ENCODE assay signal across 1 cellular context in the genomic region with DNA sequence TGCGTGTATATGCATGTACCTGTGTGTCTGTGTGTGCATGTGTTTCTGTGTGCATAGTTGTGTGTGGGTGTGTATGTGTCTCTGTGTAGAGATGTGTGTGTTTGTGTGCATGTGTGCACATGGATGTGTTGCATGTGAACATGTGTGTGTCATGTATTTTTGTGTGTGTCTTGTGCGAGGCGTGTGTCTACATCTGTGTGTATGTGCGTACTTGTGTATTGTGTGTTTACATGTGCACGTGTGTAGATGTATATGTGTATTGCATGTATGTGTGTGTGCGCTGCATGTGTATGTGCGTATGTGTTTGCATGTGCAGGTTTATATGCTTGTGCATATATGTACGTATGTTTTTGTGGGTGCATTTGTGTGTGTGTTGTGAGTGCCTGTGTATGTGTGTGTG.
A peak's percentile ranks its signal among the peaks of the same experiment; 100 is the strongest.
TF ChIP-seq lines count a peak whose summit lies in the region.

No MANE protein-coding gene starts in this region.

TF ChIP-seq in K562, 482 proteins besides CTCF, POLR2A, EP300 and RAD21 (continues in another document):
- TF ChIP-seq, protein P1, sequence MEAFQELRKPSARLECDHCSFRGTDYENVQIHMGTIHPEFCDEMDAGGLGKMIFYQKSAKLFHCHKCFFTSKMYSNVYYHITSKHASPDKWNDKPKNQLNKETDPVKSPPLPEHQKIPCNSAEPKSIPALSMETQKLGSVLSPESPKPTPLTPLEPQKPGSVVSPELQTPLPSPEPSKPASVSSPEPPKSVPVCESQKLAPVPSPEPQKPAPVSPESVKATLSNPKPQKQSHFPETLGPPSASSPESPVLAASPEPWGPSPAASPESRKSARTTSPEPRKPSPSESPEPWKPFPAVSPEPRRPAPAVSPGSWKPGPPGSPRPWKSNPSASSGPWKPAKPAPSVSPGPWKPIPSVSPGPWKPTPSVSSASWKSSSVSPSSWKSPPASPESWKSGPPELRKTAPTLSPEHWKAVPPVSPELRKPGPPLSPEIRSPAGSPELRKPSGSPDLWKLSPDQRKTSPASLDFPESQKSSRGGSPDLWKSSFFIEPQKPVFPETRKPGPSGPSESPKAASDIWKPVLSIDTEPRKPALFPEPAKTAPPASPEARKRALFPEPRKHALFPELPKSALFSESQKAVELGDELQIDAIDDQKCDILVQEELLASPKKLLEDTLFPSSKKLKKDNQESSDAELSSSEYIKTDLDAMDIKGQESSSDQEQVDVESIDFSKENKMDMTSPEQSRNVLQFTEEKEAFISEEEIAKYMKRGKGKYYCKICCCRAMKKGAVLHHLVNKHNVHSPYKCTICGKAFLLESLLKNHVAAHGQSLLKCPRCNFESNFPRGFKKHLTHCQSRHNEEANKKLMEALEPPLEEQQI (IDR thresholded peaks at IDR 0.05) = no peak
- no peak for TF ChIP-seq ZNF717 (CRISPR knock-in tag; IDR thresholded peaks at IDR 0.05)
- TF ChIP-seq, protein P2, sequence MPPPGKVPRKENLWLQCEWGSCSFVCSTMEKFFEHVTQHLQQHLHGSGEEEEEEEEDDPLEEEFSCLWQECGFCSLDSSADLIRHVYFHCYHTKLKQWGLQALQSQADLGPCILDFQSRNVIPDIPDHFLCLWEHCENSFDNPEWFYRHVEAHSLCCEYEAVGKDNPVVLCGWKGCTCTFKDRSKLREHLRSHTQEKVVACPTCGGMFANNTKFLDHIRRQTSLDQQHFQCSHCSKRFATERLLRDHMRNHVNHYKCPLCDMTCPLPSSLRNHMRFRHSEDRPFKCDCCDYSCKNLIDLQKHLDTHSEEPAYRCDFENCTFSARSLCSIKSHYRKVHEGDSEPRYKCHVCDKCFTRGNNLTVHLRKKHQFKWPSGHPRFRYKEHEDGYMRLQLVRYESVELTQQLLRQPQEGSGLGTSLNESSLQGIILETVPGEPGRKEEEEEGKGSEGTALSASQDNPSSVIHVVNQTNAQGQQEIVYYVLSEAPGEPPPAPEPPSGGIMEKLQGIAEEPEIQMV (tag; conservative IDR thresholded peaks at IDR 0.05; ENCODE audit: low read depth) = no peak
- TF ChIP-seq CBFB (CRISPR knock-in tag; IDR thresholded peaks at IDR 0.05) = no peak
- no peak for TF ChIP-seq ASH1L (IDR thresholded peaks at IDR 0.05; ENCODE audit: borderline replicate concordance, low read depth, partially characterized antibody)
- no peak for TF ChIP-seq ZFP1 (CRISPR knock-in tag; IDR thresholded peaks at IDR 0.05)
- TF ChIP-seq MTF1 (CRISPR knock-in tag; IDR thresholded peaks at IDR 0.05; ENCODE audit: borderline replicate concordance) = no peak
- peak; percentile 89 for TF ChIP-seq THRAP3 (IDR thresholded peaks at IDR 0.05; ENCODE audit: borderline replicate concordance)
- TF ChIP-seq TAF1 (IDR thresholded peaks at IDR 0.05; ENCODE audit: control insufficient read depth, extremely low read depth, insufficient read depth, low read length, severe bottlenecking) = no peak
- TF ChIP-seq FOSL1 (tag; conservative IDR thresholded peaks at IDR 0.05) = no peak
- TF ChIP-seq, protein P3, sequence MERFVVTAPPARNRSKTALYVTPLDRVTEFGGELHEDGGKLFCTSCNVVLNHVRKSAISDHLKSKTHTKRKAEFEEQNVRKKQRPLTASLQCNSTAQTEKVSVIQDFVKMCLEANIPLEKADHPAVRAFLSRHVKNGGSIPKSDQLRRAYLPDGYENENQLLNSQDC (CRISPR knock-in tag; IDR thresholded peaks at IDR 0.05) = no peak
- no peak for TF ChIP-seq SREBF2 (CRISPR knock-in tag; IDR thresholded peaks at IDR 0.05)
- TF ChIP-seq STAT5A (IDR thresholded peaks at IDR 0.05; ENCODE audit: borderline replicate concordance, low read length) = no peak
- no peak for TF ChIP-seq PHF21A (IDR thresholded peaks at IDR 0.05; ENCODE audit: borderline replicate concordance, low read depth)
- TF ChIP-seq MYNN (IDR thresholded peaks at IDR 0.05) = peak; percentile 75; the same call in 1 of the 2 replicates
- no peak for TF ChIP-seq MYNN (CRISPR knock-in tag; IDR thresholded peaks at IDR 0.05)
- TF ChIP-seq, protein P4, sequence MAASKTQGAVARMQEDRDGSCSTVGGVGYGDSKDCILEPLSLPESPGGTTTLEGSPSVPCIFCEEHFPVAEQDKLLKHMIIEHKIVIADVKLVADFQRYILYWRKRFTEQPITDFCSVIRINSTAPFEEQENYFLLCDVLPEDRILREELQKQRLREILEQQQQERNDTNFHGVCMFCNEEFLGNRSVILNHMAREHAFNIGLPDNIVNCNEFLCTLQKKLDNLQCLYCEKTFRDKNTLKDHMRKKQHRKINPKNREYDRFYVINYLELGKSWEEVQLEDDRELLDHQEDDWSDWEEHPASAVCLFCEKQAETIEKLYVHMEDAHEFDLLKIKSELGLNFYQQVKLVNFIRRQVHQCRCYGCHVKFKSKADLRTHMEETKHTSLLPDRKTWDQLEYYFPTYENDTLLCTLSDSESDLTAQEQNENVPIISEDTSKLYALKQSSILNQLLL (CRISPR knock-in tag; IDR thresholded peaks at IDR 0.05; ENCODE audit: borderline replicate concordance) = no peak
- TF ChIP-seq NFIX (CRISPR knock-in tag; IDR thresholded peaks at IDR 0.05; ENCODE audit: low read depth) = no peak
- no peak for TF ChIP-seq PRMT5 (CRISPR knock-in tag; IDR thresholded peaks at IDR 0.05)
- peak; percentile 44; the same call in 1 of the 2 replicates for TF ChIP-seq KHSRP (IDR thresholded peaks at IDR 0.05)
- TF ChIP-seq RBM39 (optimal IDR thresholded peaks at IDR 0.05; ENCODE audit: low read depth, low read length) = no peak
- TF ChIP-seq ELF2 (CRISPR knock-in tag; IDR thresholded peaks at IDR 0.05) = no peak
- TF ChIP-seq TAL1 (IDR thresholded peaks at IDR 0.05) = no peak
- peak; percentile 99 for TF ChIP-seq SUPT5H (IDR thresholded peaks at IDR 0.05)
- no peak for TF ChIP-seq HOXB6 (CRISPR knock-in tag; IDR thresholded peaks at IDR 0.05; ENCODE audit: borderline replicate concordance)
- TF ChIP-seq JUNB (CRISPR knock-in tag; conservative IDR thresholded peaks at IDR 0.05) = no peak
- TF ChIP-seq, protein P5, sequence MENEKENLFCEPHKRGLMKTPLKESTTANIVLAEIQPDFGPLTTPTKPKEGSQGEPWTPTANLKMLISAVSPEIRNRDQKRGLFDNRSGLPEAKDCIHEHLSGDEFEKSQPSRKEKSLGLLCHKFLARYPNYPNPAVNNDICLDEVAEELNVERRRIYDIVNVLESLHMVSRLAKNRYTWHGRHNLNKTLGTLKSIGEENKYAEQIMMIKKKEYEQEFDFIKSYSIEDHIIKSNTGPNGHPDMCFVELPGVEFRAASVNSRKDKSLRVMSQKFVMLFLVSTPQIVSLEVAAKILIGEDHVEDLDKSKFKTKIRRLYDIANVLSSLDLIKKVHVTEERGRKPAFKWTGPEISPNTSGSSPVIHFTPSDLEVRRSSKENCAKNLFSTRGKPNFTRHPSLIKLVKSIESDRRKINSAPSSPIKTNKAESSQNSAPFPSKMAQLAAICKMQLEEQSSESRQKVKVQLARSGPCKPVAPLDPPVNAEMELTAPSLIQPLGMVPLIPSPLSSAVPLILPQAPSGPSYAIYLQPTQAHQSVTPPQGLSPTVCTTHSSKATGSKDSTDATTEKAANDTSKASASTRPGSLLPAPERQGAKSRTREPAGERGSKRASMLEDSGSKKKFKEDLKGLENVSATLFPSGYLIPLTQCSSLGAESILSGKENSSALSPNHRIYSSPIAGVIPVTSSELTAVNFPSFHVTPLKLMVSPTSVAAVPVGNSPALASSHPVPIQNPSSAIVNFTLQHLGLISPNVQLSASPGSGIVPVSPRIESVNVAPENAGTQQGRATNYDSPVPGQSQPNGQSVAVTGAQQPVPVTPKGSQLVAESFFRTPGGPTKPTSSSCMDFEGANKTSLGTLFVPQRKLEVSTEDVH (IDR thresholded peaks at IDR 0.05; ENCODE audit: low read depth, partially characterized antibody) = peak; percentile 37
- no peak for TF ChIP-seq KDM2B (CRISPR knock-in tag; IDR thresholded peaks at IDR 0.05)
- TF ChIP-seq, protein P6, sequence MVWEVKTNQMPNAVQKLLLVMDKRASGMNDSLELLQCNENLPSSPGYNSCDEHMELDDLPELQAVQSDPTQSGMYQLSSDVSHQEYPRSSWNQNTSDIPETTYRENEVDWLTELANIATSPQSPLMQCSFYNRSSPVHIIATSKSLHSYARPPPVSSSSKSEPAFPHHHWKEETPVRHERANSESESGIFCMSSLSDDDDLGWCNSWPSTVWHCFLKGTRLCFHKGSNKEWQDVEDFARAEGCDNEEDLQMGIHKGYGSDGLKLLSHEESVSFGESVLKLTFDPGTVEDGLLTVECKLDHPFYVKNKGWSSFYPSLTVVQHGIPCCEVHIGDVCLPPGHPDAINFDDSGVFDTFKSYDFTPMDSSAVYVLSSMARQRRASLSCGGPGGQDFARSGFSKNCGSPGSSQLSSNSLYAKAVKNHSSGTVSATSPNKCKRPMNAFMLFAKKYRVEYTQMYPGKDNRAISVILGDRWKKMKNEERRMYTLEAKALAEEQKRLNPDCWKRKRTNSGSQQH (CRISPR knock-in tag; IDR thresholded peaks at IDR 0.05) = no peak
- TF ChIP-seq NUFIP1 (IDR thresholded peaks at IDR 0.05; ENCODE audit: partially characterized antibody) = no peak
- TF ChIP-seq TRIM24 (IDR thresholded peaks at IDR 0.05) = peak in 1 of 2 experiments; percentile 32; a peak in 1 of 4 replicates
- no peak for TF ChIP-seq ZNF140 (CRISPR knock-in tag; IDR thresholded peaks at IDR 0.05)
- TF ChIP-seq RBM17 (IDR thresholded peaks at IDR 0.05; ENCODE audit: borderline replicate concordance, low read depth, low read length) = no peak
- TF ChIP-seq, protein P7, sequence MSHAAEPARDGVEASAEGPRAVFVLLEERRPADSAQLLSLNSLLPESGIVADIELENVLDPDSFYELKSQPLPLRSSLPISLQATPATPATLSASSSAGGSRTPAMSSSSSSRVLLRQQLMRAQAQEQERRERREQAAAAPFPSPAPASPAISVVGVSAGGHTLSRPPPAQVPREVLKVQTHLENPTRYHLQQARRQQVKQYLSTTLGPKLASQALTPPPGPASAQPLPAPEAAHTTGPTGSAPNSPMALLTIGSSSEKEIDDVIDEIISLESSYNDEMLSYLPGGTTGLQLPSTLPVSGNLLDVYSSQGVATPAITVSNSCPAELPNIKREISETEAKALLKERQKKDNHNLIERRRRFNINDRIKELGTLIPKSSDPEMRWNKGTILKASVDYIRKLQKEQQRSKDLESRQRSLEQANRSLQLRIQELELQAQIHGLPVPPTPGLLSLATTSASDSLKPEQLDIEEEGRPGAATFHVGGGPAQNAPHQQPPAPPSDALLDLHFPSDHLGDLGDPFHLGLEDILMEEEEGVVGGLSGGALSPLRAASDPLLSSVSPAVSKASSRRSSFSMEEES (CRISPR knock-in tag; IDR thresholded peaks at IDR 0.05) = no peak
- TF ChIP-seq PHB2 (IDR thresholded peaks at IDR 0.05; ENCODE audit: low read depth) = no peak; the same call in 1 of the 2 replicates
- no peak for TF ChIP-seq KDM4B (IDR thresholded peaks at IDR 0.05; ENCODE audit: borderline replicate concordance in 2 of 2, low read depth in 1 of 2)
- TF ChIP-seq, protein P8, sequence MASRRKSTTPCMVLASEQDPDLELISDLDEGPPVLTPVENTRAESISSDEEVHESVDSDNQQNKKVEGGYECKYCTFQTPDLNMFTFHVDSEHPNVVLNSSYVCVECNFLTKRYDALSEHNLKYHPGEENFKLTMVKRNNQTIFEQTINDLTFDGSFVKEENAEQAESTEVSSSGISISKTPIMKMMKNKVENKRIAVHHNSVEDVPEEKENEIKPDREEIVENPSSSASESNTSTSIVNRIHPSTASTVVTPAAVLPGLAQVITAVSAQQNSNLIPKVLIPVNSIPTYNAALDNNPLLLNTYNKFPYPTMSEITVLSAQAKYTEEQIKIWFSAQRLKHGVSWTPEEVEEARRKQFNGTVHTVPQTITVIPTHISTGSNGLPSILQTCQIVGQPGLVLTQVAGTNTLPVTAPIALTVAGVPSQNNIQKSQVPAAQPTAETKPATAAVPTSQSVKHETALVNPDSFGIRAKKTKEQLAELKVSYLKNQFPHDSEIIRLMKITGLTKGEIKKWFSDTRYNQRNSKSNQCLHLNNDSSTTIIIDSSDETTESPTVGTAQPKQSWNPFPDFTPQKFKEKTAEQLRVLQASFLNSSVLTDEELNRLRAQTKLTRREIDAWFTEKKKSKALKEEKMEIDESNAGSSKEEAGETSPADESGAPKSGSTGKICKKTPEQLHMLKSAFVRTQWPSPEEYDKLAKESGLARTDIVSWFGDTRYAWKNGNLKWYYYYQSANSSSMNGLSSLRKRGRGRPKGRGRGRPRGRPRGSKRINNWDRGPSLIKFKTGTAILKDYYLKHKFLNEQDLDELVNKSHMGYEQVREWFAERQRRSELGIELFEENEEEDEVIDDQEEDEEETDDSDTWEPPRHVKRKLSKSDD (conservative IDR thresholded peaks at IDR 0.05; ENCODE audit: low read length) = no peak
- TF ChIP-seq POLR2AphosphoS2 (IDR thresholded peaks at IDR 0.05; ENCODE audit: low read length) = no peak
- TF ChIP-seq ZNF23 (CRISPR knock-in tag; IDR thresholded peaks at IDR 0.05) = no peak
- no peak for TF ChIP-seq CHCHD3 (CRISPR knock-in tag; IDR thresholded peaks at IDR 0.05)
- TF ChIP-seq ZNF384 (IDR thresholded peaks at IDR 0.05; ENCODE audit: low read depth, low read length) = no peak
- TF ChIP-seq ZNF146 (CRISPR knock-in tag; IDR thresholded peaks at IDR 0.05; ENCODE audit: unreplicated experiment) = no peak
- TF ChIP-seq SNIP1 (IDR thresholded peaks at IDR 0.05; ENCODE audit: low read depth) = no peak
- TF ChIP-seq, protein P9, sequence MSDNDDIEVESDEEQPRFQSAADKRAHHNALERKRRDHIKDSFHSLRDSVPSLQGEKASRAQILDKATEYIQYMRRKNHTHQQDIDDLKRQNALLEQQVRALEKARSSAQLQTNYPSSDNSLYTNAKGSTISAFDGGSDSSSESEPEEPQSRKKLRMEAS (CRISPR knock-in tag; IDR thresholded peaks at IDR 0.05) = no peak
